Comparison of ENCODE assay signal across 8 cellular contexts in the genomic region with DNA sequence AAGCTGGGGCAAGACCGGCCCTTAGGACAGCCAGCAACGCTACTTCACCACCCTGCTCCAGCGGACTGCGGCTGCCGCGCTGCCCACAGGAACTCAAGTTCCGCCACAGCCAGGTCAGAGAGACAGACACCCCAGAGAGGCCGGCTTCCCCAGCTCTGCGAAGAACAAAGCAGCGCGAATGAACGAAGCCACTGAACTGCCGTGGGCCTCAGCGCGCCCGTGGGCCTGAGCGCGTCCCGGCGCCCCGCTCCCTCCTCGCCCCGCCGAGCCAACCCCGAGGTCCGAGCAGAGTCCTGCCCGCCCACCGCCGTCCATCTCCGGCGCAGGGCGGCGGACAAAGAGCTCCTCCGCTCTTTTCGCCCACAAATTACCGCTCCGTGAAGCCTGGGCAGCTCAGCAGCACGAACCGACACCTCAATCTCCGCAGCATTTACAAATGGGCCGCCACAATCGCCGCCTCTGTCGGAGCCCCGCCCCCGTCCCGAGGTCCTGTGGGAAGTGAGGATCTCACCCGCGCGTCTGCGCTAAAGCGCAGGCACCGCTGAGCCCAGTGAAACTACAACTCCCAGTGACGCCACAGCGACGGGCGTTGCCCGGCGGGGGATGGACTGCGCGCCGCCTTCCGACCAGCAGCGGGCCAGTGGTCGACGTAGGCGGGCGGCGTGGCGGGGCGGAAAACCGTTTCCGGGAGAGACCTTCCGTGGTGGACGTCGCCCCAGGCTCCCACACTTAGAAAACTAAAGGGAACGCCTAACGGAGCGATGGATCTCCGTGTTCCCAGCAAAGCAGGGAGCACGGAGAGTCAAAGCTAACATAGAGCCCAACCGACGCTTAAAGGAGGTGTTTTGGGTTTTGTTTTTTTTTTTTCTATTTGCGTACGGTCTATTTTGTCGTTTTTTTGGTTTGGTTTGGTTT.
DNase-seq lines count a peak whose midpoint lies in the region; ATAC-seq lines count a peak whose summit lies in the region.

No MANE protein-coding gene starts in this region.

- H3K9me3 ChIP-seq in BLaER1 treated with 17β-estradiol and CSF1 and Interleukin-3, amounts not matched to agents 10 nM and 100 nM (replicated peaks in 1 of 11): no peaks in the 10 kb centered on the region

- no peaks in the 10 kb centered on the region for H3K27me3 Mint-ChIP-seq in activated CD4-positive, alpha-beta T cell treated with anti-CD3 and anti-CD28 coated beads, Interleukin-2, amount 10 ng/mL, durations not matched to agents 7 days and 5 days

- H3K4me3 Mint-ChIP-seq in activated CD4-positive, alpha-beta T cell treated with anti-CD3 and anti-CD28 coated beads, Interleukin-2, amount 10 ng/mL, durations not matched to agents 7 days and 5 days: peak overlapping the region; percentile 97

- no peaks in the 10 kb centered on the region for H3K9me3 Mint-ChIP-seq in activated CD4-positive, alpha-beta T cell treated with anti-CD3 and anti-CD28 coated beads, Interleukin-2, amount 10 ng/mL, durations not matched to agents 7 days and 5 days

- peak overlapping the region; percentile 78 to 95 (median 86) for H3K4me3 ChIP-seq in BLaER1 treated with 17β-estradiol and CSF1 and Interleukin-3, amounts not matched to agents 10 nM and 100 nM

- H3K9ac ChIP-seq in BLaER1 treated with 17β-estradiol and CSF1 and Interleukin-3, amounts not matched to agents 10 nM and 100 nM: peak overlapping the region; percentile 86 to 93 (median 90)

- peak overlapping the region; percentile 76 to 89 (median 81) for H3K4me2 ChIP-seq in BLaER1 treated with 17β-estradiol and CSF1 and Interleukin-3, amounts not matched to agents 10 nM and 100 nM

- H4K20me1 ChIP-seq in BLaER1 treated with 17β-estradiol and CSF1 and Interleukin-3, amounts not matched to agents 10 nM and 100 nM: peaks cover 0 to 21% (median 0%) of the 10 kb centered on the region in 11 experiments; a peak in 4 of 22 replicates

- peaks cover 0 to 5% (median 0%) of the 10 kb centered on the region in 11 experiments; a peak in 2 of 22 replicates for H3K36me3 ChIP-seq in BLaER1 treated with 17β-estradiol and CSF1 and Interleukin-3, amounts not matched to agents 10 nM and 100 nM

- DNase-seq in NCI-H526 treated with DMSO at 0.1 percent for 48 hours (lab: John Stamatoyannopoulos, UW) (peak; percentile 98), cortex of kidney (lab: John Stamatoyannopoulos, UW) (peak; percentile 71), left kidney (ENCODE audit: low read depth, low spot score) (peak; percentile 99)
- peak; percentile 96 for DNase-seq in activated CD4-positive, alpha-beta T cell treated with anti-CD3 and anti-CD28 coated beads, Interleukin-2, amount 10 ng/mL, durations not matched to agents 7 days and 5 days
- DNase-seq in stimulated activated CD4-positive, alpha-beta T cell treated with anti-CD3 and anti-CD28 coated beads, Interleukin-1b, Interleukin-23, amount 100 ng/mL, for 48 hours: peak; percentile 92

- H3K27ac ChIP-seq in BLaER1 treated with 17β-estradiol and CSF1 and Interleukin-3, amounts not matched to agents 10 nM and 100 nM: peak overlapping the region; percentile 87 to 97 (median 92)

- peak overlapping the region; percentile 97 for H3K27ac Mint-ChIP-seq in activated CD4-positive, alpha-beta T cell treated with anti-CD3 and anti-CD28 coated beads, Interleukin-2, amount 10 ng/mL, durations not matched to agents 7 days and 5 days

- POLR2A ChIA-PET in activated CD4-positive, alpha-beta T cell treated with anti-CD3 and anti-CD28 coated beads, Interleukin-2, amount 10 ng/mL, durations not matched to agents 7 days and 5 days (lab: Charles Lee): no interaction called here

- peaks cover 28% of the 10 kb centered on the region for H3K4me1 Mint-ChIP-seq in activated CD4-positive, alpha-beta T cell treated with anti-CD3 and anti-CD28 coated beads, Interleukin-2, amount 10 ng/mL, durations not matched to agents 7 days and 5 days

- peak; percentile 96 for ATAC-seq in GM19324 (IDR thresholded peaks at IDR 0.05; ENCODE audit: low FRiP score, unreplicated experiment)
- peak; percentile 90 for ATAC-seq in HG03460 (IDR thresholded peaks at IDR 0.05; ENCODE audit: unreplicated experiment)

- CTCF ChIA-PET in activated CD4-positive, alpha-beta T cell treated with anti-CD3 and anti-CD28 coated beads, Interleukin-2, amount 10 ng/mL, durations not matched to agents 7 days and 5 days (lab: Charles Lee): interaction anchor here (0.6 kb wide), 1 partner anchor 290 kb away, joined by 3 read pairs; no protein-coding TSS in a partner anchor

- H3K36me3 Mint-ChIP-seq in activated CD4-positive, alpha-beta T cell treated with anti-CD3 and anti-CD28 coated beads, Interleukin-2, amount 10 ng/mL, durations not matched to agents 7 days and 5 days (ENCODE audit: low read depth): no peaks in the 10 kb centered on the region

- H3K4me1 ChIP-seq in BLaER1 treated with 17β-estradiol and CSF1 and Interleukin-3, amounts not matched to agents 10 nM and 100 nM: peaks cover 12 to 23% (median 18%) of the 10 kb centered on the region in 10 experiments

- H3K27me3 ChIP-seq in BLaER1 treated with 17β-estradiol and CSF1 and Interleukin-3, amounts not matched to agents 10 nM and 100 nM: no peaks in the 10 kb centered on the region

Comparison
In these comparisons a context has a peak if more than half of its experiments do, and no peak if none do; other contexts are left out.
1. Peak in every context shown above with its lines: DNase-seq, ATAC-seq, H3K4me3 ChIP-seq and H3K27ac ChIP-seq.